1 cellular context compared by ENCODE assay signal in the genomic region with DNA sequence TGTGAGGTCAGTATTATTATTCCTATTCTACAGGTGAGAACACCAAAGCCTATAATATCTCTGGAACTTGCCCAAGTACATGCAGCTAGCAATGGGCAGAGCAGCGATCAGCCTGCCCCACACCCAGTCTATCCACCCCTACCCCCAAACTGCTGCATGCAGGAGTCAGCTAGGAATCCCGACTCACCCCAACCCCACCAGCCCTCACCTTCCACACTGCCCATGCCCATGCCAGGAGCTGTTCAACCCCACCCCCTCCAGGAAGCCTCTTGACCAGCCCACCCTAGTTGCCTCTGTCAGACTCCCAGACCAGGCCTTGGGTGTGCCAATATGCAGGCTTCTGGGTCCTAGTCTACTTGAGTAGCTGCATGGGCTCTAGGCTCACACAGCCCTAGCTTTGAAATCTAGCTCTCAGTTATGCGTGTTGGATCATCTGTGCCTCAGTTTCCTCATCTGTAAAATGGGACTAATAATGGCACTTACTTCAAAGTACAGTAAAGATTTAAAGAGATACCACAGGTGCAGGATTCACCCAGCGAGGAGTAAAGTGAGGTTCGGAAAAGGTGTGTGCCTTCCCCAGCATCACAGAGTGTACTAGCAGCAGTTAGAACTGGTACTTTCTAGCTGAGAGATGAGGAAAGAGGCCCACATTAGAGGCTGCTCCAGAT.
TF ChIP-seq lines count a peak whose summit lies in the region.

No MANE protein-coding gene starts in this region.

TF ChIP-seq in K562, 482 proteins besides CTCF, POLR2A, EP300 and RAD21 (continued from another document):
- TF ChIP-seq, protein P1, sequence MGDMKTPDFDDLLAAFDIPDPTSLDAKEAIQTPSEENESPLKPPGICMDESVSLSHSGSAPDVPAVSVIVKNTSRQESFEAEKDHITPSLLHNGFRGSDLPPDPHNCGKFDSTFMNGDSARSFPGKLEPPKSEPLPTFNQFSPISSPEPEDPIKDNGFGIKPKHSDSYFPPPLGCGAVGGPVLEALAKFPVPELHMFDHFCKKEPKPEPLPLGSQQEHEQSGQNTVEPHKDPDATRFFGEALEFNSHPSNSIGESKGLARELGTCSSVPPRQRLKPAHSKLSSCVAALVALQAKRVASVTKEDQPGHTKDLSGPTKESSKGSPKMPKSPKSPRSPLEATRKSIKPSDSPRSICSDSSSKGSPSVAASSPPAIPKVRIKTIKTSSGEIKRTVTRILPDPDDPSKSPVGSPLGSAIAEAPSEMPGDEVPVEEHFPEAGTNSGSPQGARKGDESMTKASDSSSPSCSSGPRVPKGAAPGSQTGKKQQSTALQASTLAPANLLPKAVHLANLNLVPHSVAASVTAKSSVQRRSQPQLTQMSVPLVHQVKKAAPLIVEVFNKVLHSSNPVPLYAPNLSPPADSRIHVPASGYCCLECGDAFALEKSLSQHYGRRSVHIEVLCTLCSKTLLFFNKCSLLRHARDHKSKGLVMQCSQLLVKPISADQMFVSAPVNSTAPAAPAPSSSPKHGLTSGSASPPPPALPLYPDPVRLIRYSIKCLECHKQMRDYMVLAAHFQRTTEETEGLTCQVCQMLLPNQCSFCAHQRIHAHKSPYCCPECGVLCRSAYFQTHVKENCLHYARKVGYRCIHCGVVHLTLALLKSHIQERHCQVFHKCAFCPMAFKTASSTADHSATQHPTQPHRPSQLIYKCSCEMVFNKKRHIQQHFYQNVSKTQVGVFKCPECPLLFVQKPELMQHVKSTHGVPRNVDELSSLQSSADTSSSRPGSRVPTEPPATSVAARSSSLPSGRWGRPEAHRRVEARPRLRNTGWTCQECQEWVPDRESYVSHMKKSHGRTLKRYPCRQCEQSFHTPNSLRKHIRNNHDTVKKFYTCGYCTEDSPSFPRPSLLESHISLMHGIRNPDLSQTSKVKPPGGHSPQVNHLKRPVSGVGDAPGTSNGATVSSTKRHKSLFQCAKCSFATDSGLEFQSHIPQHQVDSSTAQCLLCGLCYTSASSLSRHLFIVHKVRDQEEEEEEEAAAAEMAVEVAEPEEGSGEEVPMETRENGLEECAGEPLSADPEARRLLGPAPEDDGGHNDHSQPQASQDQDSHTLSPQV (IDR thresholded peaks at IDR 0.05), result 0 out of 2 replicates have a peak, but pooled peaks have one; percentile 4
- TF ChIP-seq PRMT5 (CRISPR knock-in tag; IDR thresholded peaks at IDR 0.05), result no peak
- peak; percentile 67 to 87; a peak in 3 of 4 replicates for TF ChIP-seq KDM1A (IDR thresholded peaks at IDR 0.05)
TF ChIP-seq in K562: peak in this region for 11.
